9 cellular contexts compared by ENCODE assay signal in the genomic region with DNA sequence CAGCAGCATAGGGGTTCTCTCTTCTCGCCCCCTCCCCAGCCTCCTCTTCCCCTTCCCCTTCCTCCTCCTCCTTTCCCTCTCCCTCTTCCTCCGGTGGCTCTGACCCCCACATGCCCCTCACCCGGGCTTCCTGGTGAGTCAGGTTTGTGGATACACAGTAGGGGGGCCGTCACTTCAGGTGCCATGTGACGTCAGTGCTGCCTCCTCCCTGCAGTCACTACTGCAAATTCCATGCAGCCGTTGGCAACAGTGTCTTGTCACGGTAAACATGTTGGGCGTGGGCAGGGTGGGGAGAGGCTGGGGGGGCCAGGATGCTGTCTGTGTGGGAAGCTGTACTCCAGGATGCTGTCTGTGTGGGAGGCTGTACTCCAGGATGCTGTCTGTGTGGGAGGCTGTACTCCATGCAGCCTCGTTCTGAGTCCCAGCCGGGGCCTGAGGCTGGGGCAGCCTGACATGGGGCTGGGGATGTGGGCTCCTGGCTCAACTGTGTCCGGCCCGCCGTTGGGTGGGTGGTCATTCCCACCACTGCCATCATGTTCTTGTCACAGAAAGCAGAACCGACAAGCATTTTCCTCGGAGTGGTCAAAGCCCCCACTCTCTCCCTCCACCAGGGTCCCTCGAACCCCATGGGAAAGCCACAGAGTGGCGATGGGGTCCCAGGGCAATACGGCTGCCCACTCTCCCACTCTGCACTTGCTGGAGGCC. TPM values are rescaled to one million over a fixed set of nuclear protein-coding genes. Genes with fewer than 3 reads are reported as not detected.
DNase-seq lines count a peak whose midpoint lies in the region; ATAC-seq and TF ChIP-seq lines count a peak whose summit lies in the region.
"Had no signal": no experiment of that assay in that cellular context is flagged by ENCODE, and none has a peak within 500 bp of the region (broad histone marks: within the 10 kb centered on the region; RNA-seq: fewer than 3 reads in every experiment).

No MANE protein-coding gene starts in this region.

- no peaks in the 10 kb centered on the region for H3K27me3 ChIP-seq in lower lobe of right lung (ENCODE audit: low read depth)
- H3K27me3 ChIP-seq in BE2C: no peaks in the 10 kb centered on the region
- H3K27me3 ChIP-seq in smooth muscle cell (ENCODE audit: low read depth): peaks cover under 1% of the 10 kb centered on the region

- no peak overlapping the region for H3K9ac ChIP-seq in smooth muscle cell (ENCODE audit: low read depth)

- H3K36me3 ChIP-seq in lower lobe of right lung: no peaks in the 10 kb centered on the region
- H3K36me3 ChIP-seq in BE2C: no peaks in the 10 kb centered on the region
- H3K36me3 ChIP-seq in smooth muscle cell (ENCODE audit: low read depth): no peaks in the 10 kb centered on the region

- no peak for TF ChIP-seq CTCF in choroid plexus epithelial cell (conservative IDR thresholded peaks at IDR 0.05; ENCODE audit: low read depth, low read length)
- no peak for TF ChIP-seq CTCF in lower lobe of right lung (IDR thresholded peaks at IDR 0.05)
- no peak for TF ChIP-seq CTCF in BE2C (IDR thresholded peaks at IDR 0.05; ENCODE audit: low read depth, low read length)
- no peak for TF ChIP-seq CTCF in smooth muscle cell (IDR thresholded peaks at IDR 0.05; ENCODE audit: borderline replicate concordance, insufficient read depth, poor library complexity, severe bottlenecking)

- intact Hi-C loops in lower lobe of right lung (cut with DNase I): no loop called here

- H3K9me3 ChIP-seq in lower lobe of right lung (no peaks in the 10 kb centered on the region), BE2C (no peaks in the 10 kb centered on the region), smooth muscle cell (replicated peaks; ENCODE audit: low read depth) (no peaks in the 10 kb centered on the region)

- H3K4me3 ChIP-seq in choroid plexus epithelial cell (ENCODE audit: low read depth, low read length): no peak overlapping the region
- no peak overlapping the region for H3K4me3 ChIP-seq in lower lobe of right lung
- no peak overlapping the region for H3K4me3 ChIP-seq in BE2C (ENCODE audit: low read depth, low read length)
- no peak overlapping the region for H3K4me3 ChIP-seq in smooth muscle cell

- no peaks in the 10 kb centered on the region for H4K20me1 ChIP-seq in smooth muscle cell (ENCODE audit: low read depth)

- H3K27ac ChIP-seq in lower lobe of right lung (no peak overlapping the region), smooth muscle cell (ENCODE audit: low read depth) (no peak overlapping the region)

- ATAC-seq in lower lobe of right lung: no peak
- ATAC-seq in GM21447 (IDR thresholded peaks at IDR 0.05; ENCODE audit: unreplicated experiment): no peak

- no peak overlapping the region for H3K4me2 ChIP-seq in smooth muscle cell

- H2AFZ ChIP-seq in smooth muscle cell (ENCODE audit: low read depth): no peak overlapping the region

- no peaks in the 10 kb centered on the region for H3F3A ChIP-seq in smooth muscle cell (ENCODE audit: low read depth)

- DNase-seq in DMS53 (lab: John Stamatoyannopoulos, UW) (peak; percentile 71), M059J (ENCODE audit: low read depth) (peak; percentile 82), choroid plexus epithelial cell (ENCODE audit: low read depth) (peak; percentile 58), lower lobe of right lung (peak; percentile 41), NCI-H82 (lab: John Stamatoyannopoulos, UW) (no peak), BE2C (no peak), smooth muscle cell (lab: John Stamatoyannopoulos, UW; ENCODE audit: unreplicated experiment) (no peak)

- H3K4me1 ChIP-seq in lower lobe of right lung: peaks cover 17% of the 10 kb centered on the region
- H3K4me1 ChIP-seq in BE2C: no peaks in the 10 kb centered on the region
- H3K4me1 ChIP-seq in smooth muscle cell (ENCODE audit: low read depth): peaks cover 11% of the 10 kb centered on the region

- no peaks in the 10 kb centered on the region for H3K79me2 ChIP-seq in smooth muscle cell (ENCODE audit: low read depth)

- 74% methylated on average over 13 of the region's 18 CpGs for WGBS in smooth muscle cell (ENCODE audit: low lambda C conversion rate)

RNA-seq across cellular contexts. Expression of gene MUC2, which starts 2.4 kb away (rescaled TPM):
- not detected in 2 replicates for total RNA-seq in M059J (2014; rRNA removed; shearing (Covaris generic))
- total RNA-seq in lower lobe of right lung: not detected
- not detected for polyA plus RNA-seq in BE2C (2012; ENCODE audit: insufficient read depth, insufficient read length, low read depth)
- total RNA-seq in smooth muscle cell: not detected in 2 replicates
- polyA plus RNA-seq in smooth muscle cell: 0.05 TPM in 1 of 2 replicates, not detected in the other
- total RNA-seq: frontal cortex had no signal

RNA-seq across cellular contexts. Expression of gene MUC6, which starts 35.8 kb away (rescaled TPM):
- total RNA-seq in M059J (2014; rRNA removed; shearing (Covaris generic)): not detected in 2 replicates
- total RNA-seq in lower lobe of right lung: 0.09 TPM
- 0.54 TPM for polyA plus RNA-seq in BE2C (2012; ENCODE audit: insufficient read depth, insufficient read length, low read depth)
- not detected in 2 replicates for total RNA-seq in smooth muscle cell
- polyA plus RNA-seq in smooth muscle cell: 0.39 TPM in 1 of 2 replicates, not detected in the other
- total RNA-seq: frontal cortex had no signal

Comparison
In these comparisons a context has a peak if more than half of its experiments do, and no peak if none do; other contexts are left out.
1. DNase-seq: peak in DMS53 (single experiment), M059J (single experiment), choroid plexus epithelial cell (single experiment) and lower lobe of right lung (single experiment); none in NCI-H82 (single experiment), BE2C (single experiment) and smooth muscle cell (single experiment).